ENCODE assay signal across 8 cellular contexts in genomic region chr19:1406818-1407661, GRCh38. TPM values are rescaled to one million over a fixed set of nuclear protein-coding genes. Genes with fewer than 3 reads are reported as not detected.
DNase-seq lines count a peak whose midpoint lies in the region; ATAC-seq and TF ChIP-seq lines count a peak whose summit lies in the region.

DAZAP1 (plus strand) TSS chr19:1407586; CDS start chr19:1407774, 188 bp downstream.

- H3K36me3 ChIP-seq in Caco-2 (ENCODE audit: control insufficient read depth, insufficient read depth, low read length) (no peaks in the 10 kb centered on the region; the same call in 1 of the 2 replicates), HUES48 (ENCODE audit: control insufficient read depth, insufficient read depth, low read length) (peaks cover 16% of the 10 kb centered on the region), NT2/D1 (ENCODE audit: insufficient read depth, insufficient read length, low read length) (peaks cover 35% of the 10 kb centered on the region), endodermal cell (ENCODE audit: control insufficient read depth, insufficient read depth, low read length) (peaks cover 9% of the 10 kb centered on the region), mesodermal cell (ENCODE audit: control insufficient read depth, insufficient read depth, low read length) (peaks cover 28% of the 10 kb centered on the region)

- POLR2A ChIA-PET in Caco-2 (lab: Charles Lee), result interaction anchor here (0.6 kb wide), 1 partner anchor 106 kb away, joined by 4 read pairs; no protein-coding TSS in a partner anchor

- peak within 1 kb of the TSS; percentile 82 for H3K9ac ChIP-seq in HUES48 (ENCODE audit: low read depth, low read length)
- peak within 1 kb of the TSS; percentile 97 for H3K9ac ChIP-seq in NT2/D1 (ENCODE audit: insufficient read length, low read depth)
- H3K9ac ChIP-seq in endodermal cell (ENCODE audit: extremely low read depth, low read length, poor library complexity, severe bottlenecking), result peak within 1 kb of the TSS; percentile 83

- WGBS in endodermal cell (ENCODE audit: insufficient coverage in 1 of 2, insufficient read length in 1 of 2), 2 experiments, result 0% methylated on average over 34 to 88 of the region's 103 CpGs
- 1% methylated on average over 51 to 76 of the region's 103 CpGs for WGBS in mesodermal cell (ENCODE audit: insufficient coverage in 2 of 2), 2 experiments

- DNase-seq in Caco-2 (peak; percentile 97 to 99), NT2/D1 (ENCODE audit: low read depth, low spot score) (peak; percentile 98), endodermal cell (peak; percentile 99)
- DNase-seq in activated CD8-positive, alpha-beta memory T cell treated with anti-CD3 and anti-CD28 coated beads, Interleukin-2, amount 50 U/mL, for 1 hour (ENCODE audit: extremely low read depth), result peak; percentile 92
- DNase-seq in stimulated activated CD8-positive, alpha-beta memory T cell treated with anti-CD3 and anti-CD28 coated beads, Interleukin-15, amount 100 ng/mL, for 4 hours (ENCODE audit: low read depth in 2 of 2), result peak; percentile 98 to 100

- H3K36me3 Mint-ChIP-seq in Caco-2 (ENCODE audit: insufficient read depth, unreplicated experiment), result peaks cover 39% of the 10 kb centered on the region
- H3K36me3 Mint-ChIP-seq in endodermal cell (ENCODE audit: low read depth), result peaks cover 20% of the 10 kb centered on the region

- H3K27ac Mint-ChIP-seq in Caco-2 (ENCODE audit: unreplicated experiment), result peak within 1 kb of the TSS; percentile 87
- no peak within 1 kb of the TSS for H3K27ac Mint-ChIP-seq in endodermal cell

- no peaks in the 10 kb centered on the region for H3K9me3 ChIP-seq in Caco-2
- no peaks in the 10 kb centered on the region for H3K9me3 ChIP-seq in HUES48 (ENCODE audit: control insufficient read depth, insufficient read depth, low read length)
- no peaks in the 10 kb centered on the region for H3K9me3 ChIP-seq in NT2/D1 (ENCODE audit: insufficient read depth, low read length)
- H3K9me3 ChIP-seq in endodermal cell (ENCODE audit: control insufficient read depth, low read length), result no peaks in the 10 kb centered on the region
- no peaks in the 10 kb centered on the region for H3K9me3 ChIP-seq in mesodermal cell (ENCODE audit: control insufficient read depth, low read length)

- intact Hi-C loops in Caco-2 (cut with micrococcal nuclease; ENCODE audit: unreplicated experiment), result loop anchor here (2.0 to 5.0 kb wide), 2 partner anchors 52 to 65 kb away; a partner anchor contains a TSS

- H3K4me1 ChIP-seq in Caco-2 (peaks cover 12% of the 10 kb centered on the region; the same call in 1 of the 2 replicates), HUES48 (ENCODE audit: control insufficient read depth, insufficient read depth, low read length) (peaks cover 10% of the 10 kb centered on the region; the same call in 1 of the 2 replicates), NT2/D1 (ENCODE audit: insufficient read depth, insufficient read length) (peaks cover 31% of the 10 kb centered on the region), endodermal cell (ENCODE audit: control insufficient read depth, insufficient read depth, low read length) (peaks cover 7% of the 10 kb centered on the region), mesodermal cell (ENCODE audit: control insufficient read depth, insufficient read depth, low read length, poor library complexity, severe bottlenecking) (peaks cover 25% of the 10 kb centered on the region)

- H3K27ac ChIP-seq in HUES48 (ENCODE audit: low read depth, low read length), result peak within 1 kb of the TSS; percentile 85
- H3K27ac ChIP-seq in endodermal cell (ENCODE audit: low read depth, low read length), result peak within 1 kb of the TSS; percentile 32
- peak within 1 kb of the TSS; percentile 72 for H3K27ac ChIP-seq in mesodermal cell (ENCODE audit: low read depth, low read length, severe bottlenecking)

- peak; percentile 58 to 63 for TF ChIP-seq CTCF in Caco-2 (IDR thresholded peaks at IDR 0.05; ENCODE audit: insufficient read depth in 1 of 2, low read depth in 1 of 2, low read length in 1 of 2, severe bottlenecking in 1 of 2, unreplicated experiment in 1 of 2)
- peak; percentile 77 for TF ChIP-seq CTCF in endodermal cell (conservative IDR thresholded peaks at IDR 0.05)

- H3K4me1 Mint-ChIP-seq in Caco-2 (ENCODE audit: low read depth, unreplicated experiment) (peaks cover 18% of the 10 kb centered on the region), endodermal cell (peaks cover 25% of the 10 kb centered on the region)

- ATAC-seq in GM21381 (IDR thresholded peaks at IDR 0.05; ENCODE audit: unreplicated experiment), result peak; percentile 77

- H3K9me3 Mint-ChIP-seq in Caco-2 (ENCODE audit: unreplicated experiment), result no peaks in the 10 kb centered on the region
- H3K9me3 Mint-ChIP-seq in endodermal cell, result no peaks in the 10 kb centered on the region

- BruUV-seq in Caco-2 (replicated peaks; lab: Mats Ljungman, UMichigan), result TSS peak; percentile 69

- H3K4me3 ChIP-seq in Caco-2 (ENCODE audit: low read depth, low read length), result peak within 1 kb of the TSS; percentile 84
- peak within 1 kb of the TSS; percentile 92 for H3K4me3 ChIP-seq in HUES48 (ENCODE audit: low read depth, low read length)
- H3K4me3 ChIP-seq in NT2/D1 (ENCODE audit: insufficient read length, low read depth), result peak within 1 kb of the TSS; percentile 78
- H3K4me3 ChIP-seq in endodermal cell (ENCODE audit: low read length), result peak within 1 kb of the TSS; percentile 93
- peak within 1 kb of the TSS; percentile 99 for H3K4me3 ChIP-seq in mesodermal cell (ENCODE audit: extremely low read depth, insufficient read depth, low read length, poor library complexity, severe bottlenecking)

- CTCF ChIA-PET in Caco-2 (lab: Charles Lee), result no interaction called here

- H3K27me3 Mint-ChIP-seq in Caco-2 (ENCODE audit: insufficient read depth, unreplicated experiment) (no peaks in the 10 kb centered on the region), endodermal cell (ENCODE audit: insufficient read depth) (no peaks in the 10 kb centered on the region)

- peak within 1 kb of the TSS; percentile 82 for H3K4me3 Mint-ChIP-seq in Caco-2 (ENCODE audit: unreplicated experiment)
- peak within 1 kb of the TSS; percentile 89 for H3K4me3 Mint-ChIP-seq in endodermal cell

- H3K27me3 ChIP-seq in Caco-2 (replicated peaks; ENCODE audit: control insufficient read depth, insufficient read depth, low read length), result no peaks in the 10 kb centered on the region
- H3K27me3 ChIP-seq in HUES48 (ENCODE audit: control insufficient read depth, insufficient read depth, low read length), result no peaks in the 10 kb centered on the region
- H3K27me3 ChIP-seq in NT2/D1 (ENCODE audit: insufficient read depth, insufficient read length), result no peaks in the 10 kb centered on the region
- H3K27me3 ChIP-seq in endodermal cell (ENCODE audit: control insufficient read depth, insufficient read depth, low read length, poor library complexity, severe bottlenecking), result no peaks in the 10 kb centered on the region

RNA-seq across cellular contexts. Expression of gene DAZAP1, which starts in this region (rescaled TPM):
- total RNA-seq in Caco-2 (2022), result 165 and 180 TPM in 2 replicates
- 100 to 1,000 TPM; 154 to 179 TPM for total RNA-seq in endodermal cell
- 94.3 TPM for polyA plus RNA-seq in endodermal cell (2013, experiment 1 of 2)
- polyA plus RNA-seq in endodermal cell (2013, experiment 2 of 2), result 85.7 TPM
- polyA plus RNA-seq in mesodermal cell (2013, experiment 1 of 2), result 109 TPM
- 96.2 TPM for polyA plus RNA-seq in mesodermal cell (2013, experiment 2 of 2)

Comparison
In these comparisons a context has a peak if more than half of its experiments do, and no peak if none do; other contexts are left out.
1. Peak in every context shown above with its lines: DNase-seq, ATAC-seq, H3K4me3 ChIP-seq and H3K27ac ChIP-seq.
2. H3K27ac ChIP-seq: peak in every context shown above with its lines; median percentile 85 in HUES48; 72 in mesodermal cell; 32 in endodermal cell.